8 cellular contexts compared by ENCODE assay signal in the genomic region with DNA sequence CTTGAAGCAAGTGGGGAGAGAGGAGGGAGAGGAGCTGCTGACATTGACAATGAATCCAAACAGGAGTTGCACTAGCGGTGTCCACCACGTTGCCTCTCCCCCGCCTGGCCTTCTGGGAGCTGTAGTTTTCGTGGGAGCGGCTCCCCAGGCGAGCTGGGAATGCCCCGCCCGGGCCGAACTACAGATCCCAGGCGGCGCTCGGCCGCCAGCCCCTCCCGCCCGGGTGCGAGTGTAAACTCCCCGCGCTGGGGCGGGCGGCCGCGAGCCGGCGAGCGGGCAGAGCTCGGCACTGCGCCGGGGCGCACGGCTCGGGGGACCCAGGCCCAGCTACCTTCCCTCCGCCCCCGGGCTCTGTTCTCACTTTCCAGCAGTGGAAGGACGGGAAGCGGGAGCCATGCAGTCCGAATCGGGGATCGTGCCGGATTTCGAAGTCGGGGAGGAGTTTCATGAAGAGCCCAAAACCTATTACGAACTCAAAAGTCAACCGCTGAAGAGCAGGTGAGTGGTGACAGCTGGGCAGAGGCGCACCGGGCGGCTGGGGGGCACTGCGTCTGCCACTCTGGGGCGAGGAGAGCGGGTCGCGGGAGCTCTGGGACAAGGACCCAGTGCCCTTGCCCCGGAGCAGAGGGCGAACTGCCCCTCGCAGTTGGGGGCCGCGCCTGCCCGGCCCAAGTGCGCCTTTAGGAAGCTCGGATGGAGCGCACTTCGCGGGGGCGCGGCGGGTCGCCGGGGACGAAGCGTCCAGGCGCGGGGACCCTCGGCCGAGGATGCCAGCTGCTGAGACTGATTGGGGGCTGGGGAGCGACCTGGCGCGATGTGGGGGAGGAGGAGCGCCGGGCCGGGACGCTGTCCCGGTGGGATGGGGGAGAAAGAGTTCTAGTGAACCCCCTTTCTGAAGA. TPM values are rescaled to one million over a fixed set of nuclear protein-coding genes. Genes with fewer than 3 reads are reported as not detected.
DNase-seq lines count a peak whose midpoint lies in the region; ATAC-seq and TF ChIP-seq lines count a peak whose summit lies in the region.

A gene with protein sequence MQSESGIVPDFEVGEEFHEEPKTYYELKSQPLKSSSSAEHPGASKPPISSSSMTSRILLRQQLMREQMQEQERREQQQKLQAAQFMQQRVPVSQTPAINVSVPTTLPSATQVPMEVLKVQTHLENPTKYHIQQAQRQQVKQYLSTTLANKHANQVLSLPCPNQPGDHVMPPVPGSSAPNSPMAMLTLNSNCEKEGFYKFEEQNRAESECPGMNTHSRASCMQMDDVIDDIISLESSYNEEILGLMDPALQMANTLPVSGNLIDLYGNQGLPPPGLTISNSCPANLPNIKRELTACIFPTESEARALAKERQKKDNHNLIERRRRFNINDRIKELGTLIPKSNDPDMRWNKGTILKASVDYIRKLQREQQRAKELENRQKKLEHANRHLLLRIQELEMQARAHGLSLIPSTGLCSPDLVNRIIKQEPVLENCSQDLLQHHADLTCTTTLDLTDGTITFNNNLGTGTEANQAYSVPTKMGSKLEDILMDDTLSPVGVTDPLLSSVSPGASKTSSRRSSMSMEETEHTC (plus strand): TSS at position 261 of the 899 bp plus-strand sequence. CDS start 134 bp downstream, at position 395.

- 0 out of 2 replicates have a peak, but pooled peaks cover 9% of the 10 kb centered on the region for H3K79me2 ChIP-seq in PC-9 (ENCODE audit: low read depth)

- H3K4me3 ChIP-seq in HUES6 (ENCODE audit: low read depth, low read length) = peak within 1 kb of the TSS; percentile 84
- peak within 1 kb of the TSS; percentile 83 for H3K4me3 ChIP-seq in PC-9
- peak within 1 kb of the TSS; percentile 98 for H3K4me3 ChIP-seq in iPS DF 6.9 (ENCODE audit: low read length)

- BruUV-seq in PC-9 (replicated peaks; lab: Mats Ljungman, UMichigan) = no TSS peak

- TF ChIP-seq CTCF in PC-9 (conservative IDR thresholded peaks at IDR 0.05) = no peak

- intact Hi-C loops in PC-9 (cut with micrococcal nuclease; ENCODE audit: unreplicated experiment) = loop anchor here (1.0 to 5.0 kb wide), 4 partner anchors 23 to 127 kb away; no protein-coding TSS in a partner anchor

- H4K20me1 ChIP-seq in PC-9 (ENCODE audit: insufficient read depth) = no peaks in the 10 kb centered on the region

- H3K27ac ChIP-seq in HUES6 (ENCODE audit: low read depth, low read length) = no peak within 1 kb of the TSS
- H3K27ac ChIP-seq in PC-9 = no peak within 1 kb of the TSS
- H3K27ac ChIP-seq in iPS DF 6.9 (ENCODE audit: low read length) = no peak within 1 kb of the TSS

- peak within 1 kb of the TSS; percentile 93 for H2AFZ ChIP-seq in PC-9

- no peaks in the 10 kb centered on the region for H3K9me2 ChIP-seq in PC-9 (ENCODE audit: insufficient read depth)

- WGBS in iPS DF 6.9 (ENCODE audit: insufficient coverage, insufficient read length) = no CpG with 5 or more reads among the region's 81 CpGs

- H3K27me3 ChIP-seq in HUES6 (ENCODE audit: control insufficient read depth, insufficient read depth, low read length) (peaks cover 66% of the 10 kb centered on the region), PC-9 (ENCODE audit: insufficient read depth, low read depth) (no peaks in the 10 kb centered on the region), iPS DF 6.9 (ENCODE audit: control insufficient read depth, insufficient read depth, low read length) (peaks cover 3% of the 10 kb centered on the region; the same call in 1 of the 2 replicates)

- H3K4me2 ChIP-seq in PC-9 = peak within 1 kb of the TSS; percentile 92

- no peaks in the 10 kb centered on the region; the same call in 1 of the 2 replicates for H3F3A ChIP-seq in PC-9 (ENCODE audit: insufficient read depth, low read depth)

- peak; percentile 99 for ATAC-seq in GM21723 (IDR thresholded peaks at IDR 0.05; ENCODE audit: unreplicated experiment)

- CTCF ChIA-PET in PC-9 (lab: Charles Lee) = interaction anchor here (0.5 to 0.6 kb wide), 2 partner anchors 53 to 299 kb away, joined by 3 read pairs; no protein-coding TSS in a partner anchor

- peaks cover 4% of the 10 kb centered on the region; the same call in 1 of the 2 replicates for H3K4me1 ChIP-seq in HUES6 (ENCODE audit: control insufficient read depth, insufficient read depth, low read length)
- H3K4me1 ChIP-seq in PC-9 (replicated peaks; ENCODE audit: insufficient read depth) = peaks cover 18% of the 10 kb centered on the region; the same call in 1 of the 2 replicates
- H3K4me1 ChIP-seq in iPS DF 6.9 (ENCODE audit: control insufficient read depth, insufficient read depth, low read length) = peaks cover 2% of the 10 kb centered on the region

- no peaks in the 10 kb centered on the region for H3K36me3 ChIP-seq in HUES6 (ENCODE audit: control insufficient read depth, insufficient read depth, low read length)
- H3K36me3 ChIP-seq in PC-9 (ENCODE audit: low read depth) = no peaks in the 10 kb centered on the region
- no peaks in the 10 kb centered on the region for H3K36me3 ChIP-seq in iPS DF 6.9 (ENCODE audit: control insufficient read depth, insufficient read depth, low read length)

- H3K9ac ChIP-seq in HUES6 (ENCODE audit: low read length) = peak within 1 kb of the TSS; percentile 49

- peak; percentile 42 for DNase-seq in GM04503 (ENCODE audit: low read depth)
- peak; percentile 75 to 88 for DNase-seq in PC-9
- peak; percentile 71 for DNase-seq in brain pericyte (ENCODE audit: low read depth, low spot score)
- peak; percentile 80 for DNase-seq in iPS DF 6.9 (ENCODE audit: low read depth, low spot score)
- peak; percentile 77 for DNase-seq in renal cortical epithelial cell (ENCODE audit: low read depth)
- DNase-seq in AML-193 (lab: John Stamatoyannopoulos, UW) = no peak

- POLR2A ChIA-PET in PC-9 (lab: Charles Lee; ENCODE audit: unreplicated experiment) = interaction anchor here (0.6 to 0.7 kb wide), 3 partner anchors 23 to 653 kb away, joined by 3 to 9 read pairs (median 5); no protein-coding TSS in a partner anchor

- H3K9me3 ChIP-seq in HUES6 (ENCODE audit: control insufficient read depth, insufficient read depth, low read depth, low read length) = no peaks in the 10 kb centered on the region
- H3K9me3 ChIP-seq in PC-9 (ENCODE audit: insufficient read depth, low read depth) = no peaks in the 10 kb centered on the region
- H3K9me3 ChIP-seq in iPS DF 6.9 (ENCODE audit: control insufficient read depth, insufficient read depth, low read length) = no peaks in the 10 kb centered on the region

RNA-seq across cellular contexts. Expression of the gene that starts here (rescaled TPM):
- total RNA-seq in PC-9 (2021) (15.5 and 17.2 TPM in 2 replicates), renal cortical epithelial cell (46.7 and 109 TPM in 2 replicates)

Comparison
In these comparisons a context has a peak if more than half of its experiments do, and no peak if none do; other contexts are left out.
1. DNase-seq: peak in GM04503 (single experiment), PC-9 (2 of 2), brain pericyte (single experiment), iPS DF 6.9 (single experiment) and renal cortical epithelial cell (single experiment); none in AML-193 (0 of 2).
2. Peak in every context shown above with its lines, with median percentiles within 50 percentile points of each other: H3K4me3 ChIP-seq.